8 cellular contexts compared by ENCODE assay signal in genomic region chr1:148038462-148039333, GRCh38.
DNase-seq lines count a peak whose midpoint lies in the region; TF ChIP-seq lines count a peak whose summit lies in the region.
"Not testable (repeated sequence)": the region's sequence is repeated elsewhere in the genome, so short reads cannot be mapped to it uniquely, and the experiment has no call there.

No MANE protein-coding gene starts in this region.

- DNase-seq in GM03348 (ENCODE audit: low spot score) (peak; percentile 26), H9 (peak; percentile 91), Kasumi-1 (lab: John Stamatoyannopoulos, UW) (peak; percentile 72 to 81), RPMI7951 (ENCODE audit: low read depth) (peak; percentile 97), fibroblast of the conjunctiva (ENCODE audit: low read depth) (peak; percentile 88), superior temporal gyrus (ENCODE audit: extremely low spot score) (peak; percentile 78)
- peak; percentile 59 for DNase-seq in activated T-helper 9 cell treated with anti-CD3 and anti-CD28 coated beads, Interleukin-2, amount 50 U/mL, for 16 hours (ENCODE audit: low read depth)

- not testable (repeated sequence) for H2BK5ac ChIP-seq in H9 (ENCODE audit: insufficient read length, low read length)

- not testable (repeated sequence) for H3K4me1 ChIP-seq in H9 (ENCODE audit: insufficient read depth, low read length)

- H2BK15ac ChIP-seq in H9 (ENCODE audit: low read depth, low read length), result not testable (repeated sequence)

- H3K4me3 ChIP-seq in neural cell (ENCODE audit: low read length), result peak overlapping the region; percentile 43

- H3K23ac ChIP-seq in H9 (ENCODE audit: insufficient read length, low read depth, low read length), result not testable (repeated sequence)

- H2BK120ac ChIP-seq in H9 (ENCODE audit: low read depth, low read length, poor library complexity, severe bottlenecking), result not testable (repeated sequence)

- not testable (repeated sequence) for H3K4ac ChIP-seq in H9 (ENCODE audit: low read depth, low read length)

- H4K20me1 ChIP-seq in H9 (ENCODE audit: control insufficient read depth, insufficient read depth, insufficient read length); neural cell (ENCODE audit: insufficient read depth): not testable (repeated sequence)

- not testable (repeated sequence) for H4K5ac ChIP-seq in H9 (ENCODE audit: insufficient read length, low read depth, low read length)

- not testable (repeated sequence) for H4K8ac ChIP-seq in H9 (replicated peaks; ENCODE audit: insufficient read length, low read depth, low read length)

- H3K27me3 Mint-ChIP-seq in H9 (ENCODE audit: low read depth), result not testable (repeated sequence)

- H3K9me3 ChIP-seq in H9 (ENCODE audit: control insufficient read depth, low read depth, low read length); neural cell (ENCODE audit: low read length): not testable (repeated sequence)

- H3K9me3 Mint-ChIP-seq in H9, result not testable (repeated sequence)

- H3K56ac ChIP-seq in H9 (ENCODE audit: insufficient read length, low read depth, low read length), result not testable (repeated sequence)

- H2AFZ ChIP-seq in H9 (ENCODE audit: low read length); neural cell (ENCODE audit: low read depth, low read length): not testable (repeated sequence)

- H3K9me2 ChIP-seq in neural cell (ENCODE audit: insufficient read depth, low read length), result not testable (repeated sequence)

- peak overlapping the region; percentile 39 for H3K4me2 ChIP-seq in H9 (ENCODE audit: insufficient read depth, insufficient read length, low read length)
- not testable (repeated sequence) for H3K4me2 ChIP-seq in neural cell (ENCODE audit: low read length)

- TF ChIP-seq CTCF in H9 (conservative IDR thresholded peaks at IDR 0.05); neural cell (IDR thresholded peaks at IDR 0.05; ENCODE audit: poor library complexity, severe bottlenecking): not testable (repeated sequence)

- H3K36me3 ChIP-seq in neural cell (ENCODE audit: insufficient read depth, low read length), result not testable (repeated sequence)

- not testable (repeated sequence) for H3F3A ChIP-seq in neural cell (ENCODE audit: insufficient read depth, low read length, poor library complexity, severe bottlenecking)

- not testable (repeated sequence) for H3K27me3 ChIP-seq in H9 (ENCODE audit: insufficient read depth, low read length)
- peaks cover 11% of the 10 kb centered on the region for H3K27me3 ChIP-seq in neural cell (ENCODE audit: insufficient read depth, low read depth, low read length)

- not testable (repeated sequence) for H3K79me1 ChIP-seq in H9 (ENCODE audit: insufficient read depth, low read depth, low read length, poor library complexity, severe bottlenecking)

- peak overlapping the region; percentile 99 to 100 (median 100) for H3K27ac Mint-ChIP-seq in H9

- H2BK12ac ChIP-seq in H9 (ENCODE audit: insufficient read length, low read depth, low read length), result not testable (repeated sequence)

- not testable (repeated sequence) for H3K27ac ChIP-seq in H9 (ENCODE audit: insufficient read length, low read depth, low read length); neural cell (ENCODE audit: low read length)

- not testable (repeated sequence) for H3K18ac ChIP-seq in H9 (ENCODE audit: insufficient read length, low read depth, low read length)

- not testable (repeated sequence) for H3K23me2 ChIP-seq in H9 (ENCODE audit: insufficient read length, low read depth, low read length, poor library complexity, severe bottlenecking)

- TF ChIP-seq RAD21 in neural cell (conservative IDR thresholded peaks at IDR 0.05), result not testable (repeated sequence)

- H3K4me1 Mint-ChIP-seq in H9, result not testable (repeated sequence)

- not testable (repeated sequence) for H3K9ac ChIP-seq in H9 (ENCODE audit: extremely low read depth, insufficient read length, low read length); neural cell (ENCODE audit: low read length)

- H3K4me3 Mint-ChIP-seq in H9, result peak overlapping the region; percentile 59 to 78

- not testable (repeated sequence) for TF ChIP-seq EP300 in neural cell (conservative IDR thresholded peaks at IDR 0.05; ENCODE audit: poor library complexity, severe bottlenecking)

- not testable (repeated sequence) for H3K14ac ChIP-seq in H9 (ENCODE audit: insufficient read depth, low read length)

- H4K91ac ChIP-seq in H9 (ENCODE audit: insufficient read length, low read depth, low read length), result not testable (repeated sequence)

- H3K36me3 Mint-ChIP-seq in H9 (ENCODE audit: insufficient read depth in 1 of 3, low read depth in 3 of 3), result not testable (repeated sequence)

- not testable (repeated sequence) for H2AK5ac ChIP-seq in H9 (ENCODE audit: insufficient read length, low read length)

- H3K79me2 ChIP-seq in H9 (ENCODE audit: insufficient read depth, low read length); neural cell (replicated peaks; ENCODE audit: insufficient read depth, low read length): not testable (repeated sequence)

- H3T11ph ChIP-seq in H9 (ENCODE audit: low read length), result not testable (repeated sequence)

- WGBS in H9 (ENCODE audit: extremely low coverage, insufficient read length, low lambda C conversion rate), result no CpG with 5 or more reads among the region's 38 CpGs

- not testable (repeated sequence) for H2BK20ac ChIP-seq in H9 (ENCODE audit: low read depth, low read length, poor library complexity, severe bottlenecking)

Comparison
In these comparisons a context has a peak if more than half of its experiments do, and no peak if none do; other contexts are left out.
1. DNase-seq: peak in every context shown above with its lines; median percentile 97 in RPMI7951; 91 in H9; 88 in fibroblast of the conjunctiva; 78 in superior temporal gyrus; 76 in Kasumi-1; 59 in activated T-helper 9 cell treated with anti-CD3 and anti-CD28 coated beads, Interleukin-2, amount 50 U/mL, for 16 hours; 26 in GM03348.